In genomic region chr17:36641331-36641876, GRCh38 we compare ENCODE assay signal across 11 cellular contexts. TPM values are rescaled to one million over a fixed set of nuclear protein-coding genes. Genes with fewer than 3 reads are reported as not detected.
A peak's percentile ranks its signal among the peaks of the same experiment; 100 is the strongest.
DNase-seq lines count a peak whose midpoint lies in the region; ATAC-seq and TF ChIP-seq lines count a peak whose summit lies in the region.
"Had no signal": no experiment of that assay in that cellular context is flagged by ENCODE, and none has a peak within 500 bp of the region (broad histone marks: within the 10 kb centered on the region; RNA-seq: fewer than 3 reads in every experiment).

No MANE protein-coding gene starts in this region.

- H3K9me2 ChIP-seq in SK-N-SH, result no peaks in the 10 kb centered on the region

- no peak for TF ChIP-seq POLR2A in suprapubic skin (IDR thresholded peaks at IDR 0.05)

- no peaks in the 10 kb centered on the region for H3K36me3 Mint-ChIP-seq in activated T-helper 1 cell treated with anti-CD3 and anti-CD28 coated beads, Interleukin-12 subunit alpha, Interleukin-12 subunit beta, Interleukin-2, Interleukin-4 antibody, amounts not matched to agents 30 ng/mL and 10 ng/mL and 1 ng/mL, durations not matched to agents 14 hours and 24 hours and 36 hours (ENCODE audit: low read depth)

- no peaks in the 10 kb centered on the region for H4K20me1 ChIP-seq in SK-N-SH (ENCODE audit: insufficient read depth)

- H3F3A ChIP-seq in SK-N-SH (replicated peaks; ENCODE audit: insufficient read depth), result no peaks in the 10 kb centered on the region

- peaks cover 40% of the 10 kb centered on the region for H3K27me3 ChIP-seq in SK-N-SH (ENCODE audit: insufficient read depth)
- peaks cover 22% of the 10 kb centered on the region for H3K27me3 ChIP-seq in colonic mucosa
- H3K27me3 ChIP-seq in lower lobe of right lung (ENCODE audit: low read depth), result peaks cover 91% of the 10 kb centered on the region
- H3K27me3 ChIP-seq in suprapubic skin, result peaks cover 97% of the 10 kb centered on the region

- no peaks in the 10 kb centered on the region for H3K79me2 ChIP-seq in SK-N-SH (ENCODE audit: insufficient read depth)

- CTCF ChIA-PET in SK-N-SH (lab: Yijun Ruan, JAX), result interaction anchor here (0.9 to 1.0 kb wide), 3 partner anchors 12 to 406 kb away, joined by 3 to 5 read pairs (median 3); no protein-coding TSS in a partner anchor

- H3K9ac ChIP-seq in SK-N-SH (no peak overlapping the region), colonic mucosa (ENCODE audit: low read depth in 2 of 2, low read length in 2 of 2) (no peak overlapping the region)

- H3K4me3 ChIP-seq in SK-N-SH (ENCODE audit: low read depth in 2 of 2, low read length in 1 of 2), result peak overlapping the region in 1 of 2 experiments; percentile 37; a peak in 3 of 4 replicates
- H3K4me3 ChIP-seq in colonic mucosa, result peak overlapping the region; percentile 5
- peak overlapping the region; percentile 43 for H3K4me3 ChIP-seq in lower lobe of right lung
- peak overlapping the region; percentile 49 for H3K4me3 ChIP-seq in suprapubic skin

- TF ChIP-seq CTCF in SK-N-SH (IDR thresholded peaks at IDR 0.05), result no peak
- TF ChIP-seq CTCF in colonic mucosa (IDR thresholded peaks at IDR 0.05), result no peak
- no peak for TF ChIP-seq CTCF in lower lobe of right lung (IDR thresholded peaks at IDR 0.05)
- TF ChIP-seq CTCF in suprapubic skin (IDR thresholded peaks at IDR 0.05), result no peak

- no peak overlapping the region for H3K4me3 Mint-ChIP-seq in activated T-helper 1 cell treated with anti-CD3 and anti-CD28 coated beads, Interleukin-12 subunit alpha, Interleukin-12 subunit beta, Interleukin-2, Interleukin-4 antibody, amounts not matched to agents 30 ng/mL and 10 ng/mL and 1 ng/mL, durations not matched to agents 14 hours and 24 hours and 36 hours

- no peaks in the 10 kb centered on the region for H3K9me3 Mint-ChIP-seq in activated T-helper 1 cell treated with anti-CD3 and anti-CD28 coated beads, Interleukin-12 subunit alpha, Interleukin-12 subunit beta, Interleukin-2, Interleukin-4 antibody, amounts not matched to agents 30 ng/mL and 10 ng/mL and 1 ng/mL, durations not matched to agents 14 hours and 24 hours and 36 hours
- H3K9me3 Mint-ChIP-seq: activated naive CD4-positive, alpha-beta T cell treated with anti-CD3 and anti-CD28 coated beads for 36 hours had no signal

- intact Hi-C loops in colonic mucosa (cut with DNase I) (no loop called here), lower lobe of right lung (cut with DNase I) (no loop called here), head of caudate nucleus (cut with DNase I) (no loop called here)
- intact Hi-C loops in activated T-helper 1 cell treated with anti-CD3 and anti-CD28 coated beads, Interleukin-12 subunit alpha, Interleukin-12 subunit beta, Interleukin-2, Interleukin-4 antibody, amounts not matched to agents 30 ng/mL and 10 ng/mL and 1 ng/mL, durations not matched to agents 14 hours and 24 hours and 36 hours (cut with micrococcal nuclease), result loop anchor here (5.0 kb wide), 1 partner anchor 291 kb away; no protein-coding TSS in a partner anchor

- H3K4me1 ChIP-seq in SK-N-SH (ENCODE audit: control insufficient read depth in 1 of 2, insufficient read depth in 2 of 2, low read depth in 1 of 2, low read length in 1 of 2) (peaks cover 0 to 2% of the 10 kb centered on the region in 2 experiments; a peak in 1 of 4 replicates), colonic mucosa (peaks cover 6% of the 10 kb centered on the region), lower lobe of right lung (peaks cover 10% of the 10 kb centered on the region), suprapubic skin (peaks cover 19% of the 10 kb centered on the region)

- H3K27ac ChIP-seq in SK-N-SH (ENCODE audit: low read depth in 2 of 2, low read length in 1 of 2) (no peak overlapping the region), colonic mucosa (no peak overlapping the region), lower lobe of right lung (no peak overlapping the region), suprapubic skin (no peak overlapping the region)
- H3K27ac ChIP-seq: 22Rv1 had no signal

- TF ChIP-seq EP300 in SK-N-SH (IDR thresholded peaks at IDR 0.05; ENCODE audit: borderline replicate concordance in 1 of 2, low read depth in 1 of 2, low read length in 1 of 2) (no peak), suprapubic skin (IDR thresholded peaks at IDR 0.05) (no peak)

- TF ChIP-seq RAD21 in SK-N-SH (IDR thresholded peaks at IDR 0.05; ENCODE audit: low read length), result no peak

- WGBS in SK-N-SH (ENCODE audit: low lambda C conversion rate), result 72% methylated on average over 31 of the region's 43 CpGs
- 12% methylated on average over 20 of the region's 43 CpGs for WGBS in suprapubic skin

- H3K36me3 ChIP-seq in SK-N-SH (replicated peaks in 1 of 2; ENCODE audit: control insufficient read depth in 1 of 2, insufficient read depth in 2 of 2, low read length in 1 of 2), result no peaks in the 10 kb centered on the region
- H3K36me3 ChIP-seq in colonic mucosa, result no peaks in the 10 kb centered on the region
- no peaks in the 10 kb centered on the region for H3K36me3 ChIP-seq in lower lobe of right lung
- H3K36me3 ChIP-seq in suprapubic skin, result no peaks in the 10 kb centered on the region

- peaks cover 63% of the 10 kb centered on the region for H3K27me3 Mint-ChIP-seq in activated T-helper 1 cell treated with anti-CD3 and anti-CD28 coated beads, Interleukin-12 subunit alpha, Interleukin-12 subunit beta, Interleukin-2, Interleukin-4 antibody, amounts not matched to agents 30 ng/mL and 10 ng/mL and 1 ng/mL, durations not matched to agents 14 hours and 24 hours and 36 hours (ENCODE audit: insufficient read depth)

- peak overlapping the region; percentile 74 for H3K4me2 ChIP-seq in SK-N-SH

- H3K4me1 Mint-ChIP-seq in activated T-helper 1 cell treated with anti-CD3 and anti-CD28 coated beads, Interleukin-12 subunit alpha, Interleukin-12 subunit beta, Interleukin-2, Interleukin-4 antibody, amounts not matched to agents 30 ng/mL and 10 ng/mL and 1 ng/mL, durations not matched to agents 14 hours and 24 hours and 36 hours (ENCODE audit: low read depth), result peaks cover 14% of the 10 kb centered on the region

- no peak overlapping the region for H3K27ac Mint-ChIP-seq in activated T-helper 1 cell treated with anti-CD3 and anti-CD28 coated beads, Interleukin-12 subunit alpha, Interleukin-12 subunit beta, Interleukin-2, Interleukin-4 antibody, amounts not matched to agents 30 ng/mL and 10 ng/mL and 1 ng/mL, durations not matched to agents 14 hours and 24 hours and 36 hours
- H3K27ac Mint-ChIP-seq: activated naive CD4-positive, alpha-beta T cell treated with anti-CD3 and anti-CD28 coated beads for 36 hours had no signal

- POLR2A ChIA-PET in SK-N-SH (lab: Yijun Ruan, JAX), result no interaction called here

- no peak for DNase-seq in SK-N-SH
- DNase-seq in colonic mucosa, result no peak
- DNase-seq in lower lobe of right lung, result no peak
- DNase-seq in suprapubic skin (ENCODE audit: low spot score in 2 of 2), result no peak
- DNase-seq in head of caudate nucleus, result no peak
- no peak for DNase-seq in stimulated activated naive CD4-positive, alpha-beta T cell treated with Interleukin-2 at 50 U/mL for 16 hours (lab: John Stamatoyannopoulos, UW)
- no peak for DNase-seq in activated T-helper 1 cell treated with anti-CD3 and anti-CD28 coated beads, Interleukin-12 subunit alpha, Interleukin-12 subunit beta, Interleukin-2, Interleukin-4 antibody, amounts not matched to agents 30 ng/mL and 10 ng/mL and 1 ng/mL, durations not matched to agents 14 hours and 24 hours and 36 hours (ENCODE audit: low spot score)
- DNase-seq: NCI-H2171 had no signal

- ATAC-seq in SK-N-SH treated with all-trans-retinoic acid at 6 μM for 48 hours, result no peak
- peak; percentile 21 for ATAC-seq in lower lobe of right lung

- H2AFZ ChIP-seq in SK-N-SH (ENCODE audit: low read depth), result no peak overlapping the region

- no peaks in the 10 kb centered on the region for H3K9me3 ChIP-seq in SK-N-SH
- no peaks in the 10 kb centered on the region for H3K9me3 ChIP-seq in colonic mucosa
- H3K9me3 ChIP-seq in lower lobe of right lung, result no peaks in the 10 kb centered on the region
- H3K9me3 ChIP-seq in suprapubic skin, result no peaks in the 10 kb centered on the region

TF ChIP-seq in SK-N-SH, 30 proteins besides CTCF, POLR2A, EP300 and RAD21 (continues in another document):
- no peak for TF ChIP-seq FOXM1 (IDR thresholded peaks at IDR 0.05; ENCODE audit: low read depth)
- TF ChIP-seq, protein P1, sequence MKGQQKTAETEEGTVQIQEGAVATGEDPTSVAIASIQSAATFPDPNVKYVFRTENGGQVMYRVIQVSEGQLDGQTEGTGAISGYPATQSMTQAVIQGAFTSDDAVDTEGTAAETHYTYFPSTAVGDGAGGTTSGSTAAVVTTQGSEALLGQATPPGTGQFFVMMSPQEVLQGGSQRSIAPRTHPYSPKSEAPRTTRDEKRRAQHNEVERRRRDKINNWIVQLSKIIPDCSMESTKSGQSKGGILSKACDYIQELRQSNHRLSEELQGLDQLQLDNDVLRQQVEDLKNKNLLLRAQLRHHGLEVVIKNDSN (IDR thresholded peaks at IDR 0.05; ENCODE audit: borderline replicate concordance, low read depth), result no peak

TF ChIP-seq in SK-N-SH treated with all-trans-retinoic acid at 6 μM for 48 hours, 23 proteins besides CTCF, POLR2A, EP300 and RAD21:
- no peak for TF ChIP-seq ZNF565 (CRISPR knock-in tag; conservative IDR thresholded peaks at IDR 0.05; ENCODE audit: low read depth)

RNA-seq across cellular contexts. Expression of gene MRM1, which starts 40.0 kb away (rescaled TPM):
- 9.8 and 10.9 TPM in 2 replicates for polyA plus RNA-seq in SK-N-SH (2012; rRNA removed)
- polyA plus RNA-seq in SK-N-SH (2012; cell fraction: cytosol; rRNA removed), result 5.9 and 7.9 TPM in 2 replicates
- polyA plus RNA-seq in SK-N-SH (2012; cell fraction: nucleus; rRNA removed), result 24.6 and 27.4 TPM in 2 replicates
- total RNA-seq in colonic mucosa (10 to 100 TPM in 1 of 2 donors, 1 to 10 TPM in 1; 6.2 to 26.5 TPM), lower lobe of right lung (6.6 TPM), suprapubic skin (1 to 10 TPM; 3.5 to 6.6 (median 4.7) TPM)
- 21.0 and 22.7 TPM in 2 replicates for total RNA-seq in activated T-helper 1 cell treated with anti-CD3 and anti-CD28 coated beads, Interleukin-12 subunit alpha, Interleukin-12 subunit beta, Interleukin-2, Interleukin-4 antibody, amounts not matched to agents 30 ng/mL and 10 ng/mL and 1 ng/mL, durations not matched to agents 14 hours and 24 hours and 36 hours

RNA-seq across cellular contexts. Expression of gene DHRS11, which starts 49.7 kb away (rescaled TPM):
- polyA plus RNA-seq in SK-N-SH (2012; rRNA removed), result 31.6 and 38.5 TPM in 2 replicates
- polyA plus RNA-seq in SK-N-SH (2012; cell fraction: cytosol; rRNA removed), result 19.6 and 23.8 TPM in 2 replicates
- polyA plus RNA-seq in SK-N-SH (2012; cell fraction: nucleus; rRNA removed), result 72.1 and 75.8 TPM in 2 replicates
- total RNA-seq in colonic mucosa, result 100 to 1,000 TPM; 147 to 191 TPM
- total RNA-seq in lower lobe of right lung, result 5.9 TPM
- total RNA-seq in suprapubic skin, result 10 to 100 TPM; 10.5 to 19.7 (median 16.9) TPM
- total RNA-seq in activated T-helper 1 cell treated with anti-CD3 and anti-CD28 coated beads, Interleukin-12 subunit alpha, Interleukin-12 subunit beta, Interleukin-2, Interleukin-4 antibody, amounts not matched to agents 30 ng/mL and 10 ng/mL and 1 ng/mL, durations not matched to agents 14 hours and 24 hours and 36 hours, result 15.9 and 16.4 TPM in 2 replicates
